22 cellular contexts compared by ENCODE assay signal in the genomic region with DNA sequence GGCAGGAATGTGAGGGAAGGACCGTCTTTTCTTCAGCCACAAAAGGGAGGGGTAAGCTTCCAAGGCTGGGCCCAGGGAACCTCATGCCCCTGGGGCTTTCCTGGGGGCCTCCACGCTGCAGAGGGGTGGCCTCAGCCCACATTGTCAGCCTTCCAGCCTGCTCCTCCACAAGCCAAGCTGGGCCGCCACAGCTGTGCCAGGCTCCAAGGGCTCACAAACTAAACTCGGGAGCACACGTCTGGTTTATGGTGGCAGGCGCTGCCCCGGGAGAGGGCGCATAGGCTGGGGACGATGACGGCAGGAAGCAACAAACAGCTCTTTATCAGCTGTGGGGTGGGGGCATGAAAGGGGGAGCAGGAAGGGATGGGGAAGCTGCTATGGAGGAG. TPM values are rescaled to one million over a fixed set of nuclear protein-coding genes. Genes with fewer than 3 reads are reported as not detected.
DNase-seq lines count a peak whose midpoint lies in the region; ATAC-seq, FAIRE-seq and TF ChIP-seq lines count a peak whose summit lies in the region.
"Had no signal": no experiment of that assay in that cellular context is flagged by ENCODE, and none has a peak within 500 bp of the region (broad histone marks: within the 10 kb centered on the region; RNA-seq: fewer than 3 reads in every experiment).

No MANE protein-coding gene starts in this region.

- intact Hi-C loops in right cardiac atrium (cut with DNase I), result loop anchor here in 3 of 4 donors (5.0 to 10.0 kb wide), 3 partner anchors 184 to 424 kb away; no protein-coding TSS in a partner anchor
- intact Hi-C loops in left cardiac atrium (cut with DNase I), result loop anchor here (5.0 to 10.0 kb wide), 2 partner anchors 307 to 424 kb away; no protein-coding TSS in a partner anchor
- intact Hi-C loops in K562 (cut with micrococcal nuclease), result no loop called here
- intact Hi-C loops in thyroid gland (cut with DNase I), result loop anchor here (5.0 kb wide), 1 partner anchor 177 kb away; no protein-coding TSS in a partner anchor

- peaks cover 11% of the 10 kb centered on the region for H4K20me1 ChIP-seq in K562 (replicated peaks; ENCODE audit: control insufficient read depth, insufficient read depth, low read length)

- H3K79me2 ChIP-seq in K562 (ENCODE audit: control insufficient read depth, insufficient read depth, low read length), result no peaks in the 10 kb centered on the region

- in situ Hi-C loops in K562 (cut with MboI), result no loop called here

- ATAC-seq in right cardiac atrium (peak; percentile 25 to 34), left cardiac atrium (no peak), K562 (no peak), HG02678 (IDR thresholded peaks at IDR 0.05; ENCODE audit: unreplicated experiment) (no peak), GM21717 (IDR thresholded peaks at IDR 0.05; ENCODE audit: unreplicated experiment) (no peak), GM21619 (IDR thresholded peaks at IDR 0.05; ENCODE audit: unreplicated experiment) (no peak)
- ATAC-seq: activated CD8-positive, alpha-beta T cell treated with anti-CD3 and anti-CD28 coated beads for 36 hours; T-helper 17 cell had no signal

- TF ChIP-seq POLR2A in K562 (conservative IDR thresholded peaks at IDR 0.05) (no peak), thyroid gland (IDR thresholded peaks at IDR 0.05) (no peak)

- H3K9me3 ChIP-seq in right cardiac atrium (ENCODE audit: control insufficient read depth, low read length) (no peaks in the 10 kb centered on the region), K562 (replicated peaks; ENCODE audit: control insufficient read depth, insufficient read depth, low read depth, low read length) (no peaks in the 10 kb centered on the region), thyroid gland (no peaks in the 10 kb centered on the region)
- H3K9me3 ChIP-seq: esophagus muscularis mucosa, SJCRH30, uterus had no signal

- H3K36me3 ChIP-seq in K562 (ENCODE audit: control insufficient read depth, insufficient read depth, low read length) (no peaks in the 10 kb centered on the region), thyroid gland (no peaks in the 10 kb centered on the region)
- H3K36me3 ChIP-seq: esophagus muscularis mucosa, SJCRH30, uterus had no signal

- H3K9ac ChIP-seq in K562 (ENCODE audit: insufficient read depth in 1 of 2, low read depth in 2 of 2, low read length in 2 of 2), result no peak overlapping the region

- no peaks in the 10 kb centered on the region for H3K9me1 ChIP-seq in K562 (ENCODE audit: control insufficient read depth, insufficient read depth, low read length)

- 21% methylated on average over 10 of the region's 10 CpGs for WGBS in right cardiac atrium
- WGBS in K562 (ENCODE audit: insufficient coverage, low coverage, missing lambda C conversion rate), result 0% methylated on average over 10 of the region's 10 CpGs
- 50 to 64% methylated on average over 9 to 10 of the region's 10 CpGs for WGBS in thyroid gland, 2 donors

- POLR2A ChIA-PET in K562 (lab: Yijun Ruan, JAX), result interaction anchor here (0.6 to 2.0 kb wide), 6 partner anchors 8 to 115 kb away, joined by 3 to 6 read pairs (median 4); no protein-coding TSS in a partner anchor

- no peak for FAIRE-seq in K562 (lab: Jason Lieb, UNC)
- FAIRE-seq: astrocyte had no signal

- BruUV-seq in K562 (replicated peaks; lab: Mats Ljungman, UMichigan), result no TSS peak

- H3K4me1 ChIP-seq in right cardiac atrium (ENCODE audit: control insufficient read depth, insufficient read depth, low read length) (no peaks in the 10 kb centered on the region), K562 (replicated peaks in 1 of 2; ENCODE audit: control insufficient read depth in 2 of 2, insufficient read depth in 2 of 2, low read length in 2 of 2) (peaks cover 0 to 4% of the 10 kb centered on the region in 2 experiments; a peak in 2 of 5 replicates), thyroid gland (no peaks in the 10 kb centered on the region)
- H3K4me1 ChIP-seq: esophagus muscularis mucosa, SJCRH30, uterus had no signal

- H3K4me3 ChIP-seq in right cardiac atrium (ENCODE audit: low read length) (no peak overlapping the region), K562 (no peak overlapping the region), thyroid gland (replicated peaks in 1 of 3) (no peak overlapping the region)
- H3K4me3 ChIP-seq: esophagus muscularis mucosa, SJCRH30, uterus had no signal

- DNase-seq in right cardiac atrium (no peak), left cardiac atrium (no peak), K562 (ENCODE audit: extremely low read depth in 1 of 4, low spot score in 3 of 4) (no peak), midbrain (lab: John Stamatoyannopoulos, UW) (peak; percentile 46), thyroid gland (no peak)
- DNase-seq: activated CD8-positive, alpha-beta T cell treated with anti-CD3 and anti-CD28 coated beads for 36 hours; activated naive CD4-positive, alpha-beta T cell treated with anti-CD3 and anti-CD28 coated beads, Interleukin-2, amount 50 U/mL, for 16 hours; activated T-cell treated with anti-CD3 and anti-CD28 coated beads, Interleukin-2, amount 50 U/mL, for 1 hour; cerebellar nuclear complex; effector memory CD4-positive, alpha-beta T cell; NCI-H1436 treated with DMSO at 0.1 percent for 48 hours; SJCRH30; T-helper 17 cell; uterus had no signal

- H3K4me2 ChIP-seq in K562 (ENCODE audit: insufficient read depth, low read length), result no peak overlapping the region

- TF ChIP-seq RAD21 in K562 (CRISPR knock-in tag; conservative IDR thresholded peaks at IDR 0.05 in 1 of 2, IDR thresholded peaks at IDR 0.05 in 1 of 2), result no peak

- H3K27me3 ChIP-seq in right cardiac atrium (ENCODE audit: control insufficient read depth, insufficient read depth), result no peaks in the 10 kb centered on the region
- H3K27me3 ChIP-seq in K562 (ENCODE audit: control insufficient read depth in 2 of 2, insufficient read depth in 2 of 2, low read length in 2 of 2), result peaks cover 47 to 68% of the 10 kb centered on the region in 2 experiments
- no peaks in the 10 kb centered on the region for H3K27me3 ChIP-seq in thyroid gland
- H3K27me3 ChIP-seq: SJCRH30, uterus had no signal

- no peak overlapping the region for H2AFZ ChIP-seq in K562 (ENCODE audit: low read depth, low read length)

- TF ChIP-seq CTCF in K562 (IDR thresholded peaks at IDR 0.05 in 2 of 3, conservative IDR thresholded peaks at IDR 0.05 in 1 of 3; ENCODE audit: insufficient read depth in 2 of 3, low read depth in 1 of 3, low read length in 3 of 3), result no peak
- TF ChIP-seq CTCF in thyroid gland (IDR thresholded peaks at IDR 0.05), result no peak

- H3K27ac ChIP-seq in right cardiac atrium (ENCODE audit: low read length) (no peak overlapping the region), K562 (ENCODE audit: extremely low read depth, low read depth, low read length) (no peak overlapping the region), thyroid gland (no peak overlapping the region)
- H3K27ac ChIP-seq: C4-2B, esophagus muscularis mucosa, SJCRH30, uterus had no signal

- no peak for TF ChIP-seq EP300 in K562 (IDR thresholded peaks at IDR 0.05; ENCODE audit: low read length)

- CTCF ChIA-PET in K562 (lab: Yijun Ruan, JAX; ENCODE audit: low intra/inter-chr PET ratio), result interaction anchor here (0.9 kb wide), 1 partner anchor 19 kb away, joined by 3 read pairs; no protein-coding TSS in a partner anchor

TF ChIP-seq in K562, 482 proteins besides CTCF, POLR2A, EP300 and RAD21 (continues in another document):
- no peak for TF ChIP-seq BDP1 (IDR thresholded peaks at IDR 0.05; ENCODE audit: insufficient read depth, insufficient read length)
- no peak for TF ChIP-seq LCOR (CRISPR knock-in tag; IDR thresholded peaks at IDR 0.05)
- no peak for TF ChIP-seq HMG20B (CRISPR knock-in tag; IDR thresholded peaks at IDR 0.05)
- TF ChIP-seq, protein P1, sequence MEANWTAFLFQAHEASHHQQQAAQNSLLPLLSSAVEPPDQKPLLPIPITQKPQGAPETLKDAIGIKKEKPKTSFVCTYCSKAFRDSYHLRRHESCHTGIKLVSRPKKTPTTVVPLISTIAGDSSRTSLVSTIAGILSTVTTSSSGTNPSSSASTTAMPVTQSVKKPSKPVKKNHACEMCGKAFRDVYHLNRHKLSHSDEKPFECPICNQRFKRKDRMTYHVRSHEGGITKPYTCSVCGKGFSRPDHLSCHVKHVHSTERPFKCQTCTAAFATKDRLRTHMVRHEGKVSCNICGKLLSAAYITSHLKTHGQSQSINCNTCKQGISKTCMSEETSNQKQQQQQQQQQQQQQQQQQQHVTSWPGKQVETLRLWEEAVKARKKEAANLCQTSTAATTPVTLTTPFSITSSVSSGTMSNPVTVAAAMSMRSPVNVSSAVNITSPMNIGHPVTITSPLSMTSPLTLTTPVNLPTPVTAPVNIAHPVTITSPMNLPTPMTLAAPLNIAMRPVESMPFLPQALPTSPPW (CRISPR knock-in tag; IDR thresholded peaks at IDR 0.05), result peak; percentile 50
- no peak for TF ChIP-seq SMARCE1 (IDR thresholded peaks at IDR 0.05)
- TF ChIP-seq, protein P2, sequence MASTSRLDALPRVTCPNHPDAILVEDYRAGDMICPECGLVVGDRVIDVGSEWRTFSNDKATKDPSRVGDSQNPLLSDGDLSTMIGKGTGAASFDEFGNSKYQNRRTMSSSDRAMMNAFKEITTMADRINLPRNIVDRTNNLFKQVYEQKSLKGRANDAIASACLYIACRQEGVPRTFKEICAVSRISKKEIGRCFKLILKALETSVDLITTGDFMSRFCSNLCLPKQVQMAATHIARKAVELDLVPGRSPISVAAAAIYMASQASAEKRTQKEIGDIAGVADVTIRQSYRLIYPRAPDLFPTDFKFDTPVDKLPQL (IDR thresholded peaks at IDR 0.05; ENCODE audit: extremely low read depth, insufficient read length), result no peak

RNA-seq across cellular contexts. Expression of a gene that starts 6.3 kb away (rescaled TPM):
- total RNA-seq in right cardiac atrium (1 to 10 TPM; 2.4 to 6.3 (median 5.6) TPM), left cardiac atrium (1 to 10 TPM; 4.7 to 8.0 TPM), K562 (2014; rRNA removed) (0.29 and 0.45 TPM in 2 replicates), K562 (2014; rRNA removed; fragmentation: Illumina TruSeq; extraction: Trizol) (0.41 and 0.47 TPM in 2 replicates), K562 (2015; rRNA removed; fragmentation: Illumina TruSeq; extraction: Trizol) (0.18 and 0.34 TPM in 2 replicates), K562 (2021) (0.47 and 0.53 TPM in 2 replicates), thyroid gland (1 to 10 TPM; 3.0 to 4.2 (median 3.9) TPM)
- polyA plus RNA-seq in right cardiac atrium (2.9 TPM), K562 (2011; rRNA removed) (0.15 and 0.71 TPM in 2 replicates), K562 (2014; fragmentation: Illumina TruSeq; extraction: Trizol) (0.24 and 0.61 TPM in 2 replicates), K562 (2014; fragmentation: Nextera tagmentation; extraction: Ambion mirVana) (under 1 TPM; 0.34 to 0.36 TPM), K562 (2014; rRNA removed) (0.43 and 1.2 TPM in 2 replicates)
- 0.32 and 1.6 TPM in 2 replicates for total RNA-seq in K562 (2011; cell fraction: chromatin; rRNA removed; ENCODE audit: low replicate concordance)
- 0.50 and 0.66 TPM in 2 replicates for total RNA-seq in K562 (2011; cell fraction: nucleolus; rRNA removed)
- 0.22 and 0.84 TPM in 2 replicates for total RNA-seq in K562 (2011; cell fraction: nucleoplasm; rRNA removed)
- 0.12 and 1.1 TPM in 2 replicates for polyA plus RNA-seq in K562 (2011; cell fraction: cytosol; rRNA removed)
- polyA plus RNA-seq in K562 (2011; cell fraction: nucleus; rRNA removed), result 0.67 and 3.2 TPM in 2 replicates
- polyA plus RNA-seq in K562 (2012), result 0.42 and 0.94 TPM in 2 replicates
- polyA minus RNA-seq in K562 (2011; rRNA and poly(A)+ RNA removed), result 0.42 TPM in 1 of 2 replicates, not detected in the other
- 0.95 TPM in 1 of 2 replicates, not detected in the other for polyA minus RNA-seq in K562 (2011; cell fraction: cytosol; rRNA and poly(A)+ RNA removed)
- polyA minus RNA-seq in K562 (2011; cell fraction: nucleus; rRNA and poly(A)+ RNA removed), result 0.44 and 0.54 TPM in 2 replicates
- total RNA-seq: astrocyte, glomerular endothelial cell, M059J had no signal

Comparison
In these comparisons a context has a peak if more than half of its experiments do, and no peak if none do; other contexts are left out.
1. ATAC-seq: peak in right cardiac atrium (2 of 2); none in left cardiac atrium (0 of 2), K562 (single experiment), HG02678 (single experiment), GM21717 (single experiment) and GM21619 (single experiment).